ENCODE assay signal across 8 cellular contexts in genomic region chrX:136880452-136881013, GRCh38. TPM values are rescaled to one million over a fixed set of nuclear protein-coding genes. Genes with fewer than 3 reads are reported as not detected.
A peak's percentile ranks its signal among the peaks of the same experiment; 100 is the strongest.
DNase-seq lines count a peak whose midpoint lies in the region; ATAC-seq and TF ChIP-seq lines count a peak whose summit lies in the region.

TSS of gene RBMX (minus strand) at chrX:136880725. CDS start at chrX:136879427, 1,298 bp downstream.

- H3K4me2 ChIP-seq in DND-41 (ENCODE audit: insufficient read depth, low read length) (peak within 1 kb of the TSS; percentile 86), GM23248 (ENCODE audit: unreplicated experiment) (peak within 1 kb of the TSS; percentile 95), fibroblast of lung (ENCODE audit: extremely low read depth, insufficient read depth, low read length) (peak within 1 kb of the TSS; percentile 78)

- in situ Hi-C loops in GM23248 (cut with MboI) = no loop called here

- intact Hi-C loops in activated T-helper 1 cell treated with anti-CD3 and anti-CD28 coated beads, Interleukin-12 subunit alpha, Interleukin-12 subunit beta, Interleukin-2, Interleukin-4 antibody, amounts not matched to agents 30 ng/mL and 10 ng/mL and 1 ng/mL, durations not matched to agents 14 hours and 24 hours and 36 hours (cut with micrococcal nuclease) = loop anchor here (1.0 to 10.0 kb wide), 3 partner anchors 29 to 1356 kb away; partner anchors contain the start of gene INTS6L

- H3K27me3 Mint-ChIP-seq in activated T-helper 1 cell treated with anti-CD3 and anti-CD28 coated beads, Interleukin-12 subunit alpha, Interleukin-12 subunit beta, Interleukin-2, Interleukin-4 antibody, amounts not matched to agents 30 ng/mL and 10 ng/mL and 1 ng/mL, durations not matched to agents 14 hours and 24 hours and 36 hours (ENCODE audit: insufficient read depth) = no peaks in the 10 kb centered on the region
- no peaks in the 10 kb centered on the region for H3K27me3 Mint-ChIP-seq in naive thymus-derived CD8-positive, alpha-beta T cell

- POLR2A ChIA-PET in naive thymus-derived CD8-positive, alpha-beta T cell (lab: Charles Lee) = interaction anchor here (0.6 to 2.6 kb wide), 24 partner anchors 10 to 907 kb away, joined by 3 to 38 read pairs (median 4); partner anchors contain the start of genes ARHGEF6, HTATSF1 and MMGT1

- no peaks in the 10 kb centered on the region for H3K9me2 ChIP-seq in GM23248 (ENCODE audit: insufficient read depth)

- H4K20me1 ChIP-seq in DND-41 (ENCODE audit: insufficient read depth, low read length) (peaks cover 31% of the 10 kb centered on the region), GM23248 (ENCODE audit: insufficient read depth) (0 out of 2 replicates have a peak, but pooled peaks cover 2% of the 10 kb centered on the region), fibroblast of lung (ENCODE audit: control insufficient read depth, extremely low read depth, insufficient read depth, low read length) (no peaks in the 10 kb centered on the region)

- H3K4me3 Mint-ChIP-seq in activated T-helper 1 cell treated with anti-CD3 and anti-CD28 coated beads, Interleukin-12 subunit alpha, Interleukin-12 subunit beta, Interleukin-2, Interleukin-4 antibody, amounts not matched to agents 30 ng/mL and 10 ng/mL and 1 ng/mL, durations not matched to agents 14 hours and 24 hours and 36 hours = peak within 1 kb of the TSS; percentile 98
- H3K4me3 Mint-ChIP-seq in naive thymus-derived CD8-positive, alpha-beta T cell = peak within 1 kb of the TSS; percentile 87 to 99 (median 96)

- WGBS in GM23248 (ENCODE audit: low coverage in 1 of 2, low lambda C conversion rate in 2 of 2, missing lambda C conversion rate in 2 of 2), 2 experiments = 1 to 2% methylated on average over 28 to 32 of the region's 34 CpGs

- H3K4me1 Mint-ChIP-seq in activated T-helper 1 cell treated with anti-CD3 and anti-CD28 coated beads, Interleukin-12 subunit alpha, Interleukin-12 subunit beta, Interleukin-2, Interleukin-4 antibody, amounts not matched to agents 30 ng/mL and 10 ng/mL and 1 ng/mL, durations not matched to agents 14 hours and 24 hours and 36 hours (ENCODE audit: low read depth) = peaks cover 6% of the 10 kb centered on the region
- peaks cover 0 to 31% (median 10%) of the 10 kb centered on the region in 4 donors for H3K4me1 Mint-ChIP-seq in naive thymus-derived CD8-positive, alpha-beta T cell

- peaks cover 43% of the 10 kb centered on the region for H3K4me1 ChIP-seq in DND-41 (ENCODE audit: insufficient read depth, low read length)
- H3K4me1 ChIP-seq in GM23248 (ENCODE audit: insufficient read depth) = 0 out of 2 replicates have a peak, but pooled peaks cover 4% of the 10 kb centered on the region
- H3K4me1 ChIP-seq in fibroblast of lung (ENCODE audit: control insufficient read depth, extremely low read depth, insufficient read depth, low read length) = no peaks in the 10 kb centered on the region

- H3K79me2 ChIP-seq in DND-41 (ENCODE audit: insufficient read depth, low read length) = peaks cover 51% of the 10 kb centered on the region
- H3K79me2 ChIP-seq in GM23248 (ENCODE audit: insufficient read depth) = peaks cover 50% of the 10 kb centered on the region
- H3K79me2 ChIP-seq in fibroblast of lung (ENCODE audit: control insufficient read depth, insufficient read depth, low read length) = peaks cover 37% of the 10 kb centered on the region

- H3K9me3 ChIP-seq in DND-41 (ENCODE audit: insufficient read depth, low read length, severe bottlenecking) (no peaks in the 10 kb centered on the region), GM23248 (ENCODE audit: low read depth) (no peaks in the 10 kb centered on the region), fibroblast of lung (ENCODE audit: control insufficient read depth, insufficient read depth, low read depth, low read length) (no peaks in the 10 kb centered on the region)

- H3K27me3 ChIP-seq in DND-41 (ENCODE audit: insufficient read depth, low read length, poor library complexity) (no peaks in the 10 kb centered on the region), GM23248 (replicated peaks; ENCODE audit: insufficient read depth) (no peaks in the 10 kb centered on the region), fibroblast of lung (ENCODE audit: control insufficient read depth, insufficient read depth, low read length) (no peaks in the 10 kb centered on the region)

- TF ChIP-seq CTCF in DND-41 (IDR thresholded peaks at IDR 0.05; ENCODE audit: borderline replicate concordance, extremely low read depth, low read length, poor library complexity, severe bottlenecking) (no peak), fibroblast of lung (conservative IDR thresholded peaks at IDR 0.05 in 1 of 2, IDR thresholded peaks at IDR 0.05 in 1 of 2; ENCODE audit: low read depth in 1 of 2, low read length in 2 of 2) (no peak)

- H3K9ac ChIP-seq in DND-41 (ENCODE audit: low read depth, low read length) (peak within 1 kb of the TSS; percentile 98), GM23248 (peak within 1 kb of the TSS; percentile 99), fibroblast of lung (ENCODE audit: insufficient read depth, low read length) (peak within 1 kb of the TSS; percentile 85)

- H3K27ac ChIP-seq in DND-41 (ENCODE audit: low read length) = peak within 1 kb of the TSS; percentile 100
- H3K27ac ChIP-seq in GM23248 = peak within 1 kb of the TSS; percentile 90
- H3K27ac ChIP-seq in fibroblast of lung (ENCODE audit: insufficient read depth, low read length) = peak within 1 kb of the TSS; percentile 92

- H3K36me3 Mint-ChIP-seq in activated T-helper 1 cell treated with anti-CD3 and anti-CD28 coated beads, Interleukin-12 subunit alpha, Interleukin-12 subunit beta, Interleukin-2, Interleukin-4 antibody, amounts not matched to agents 30 ng/mL and 10 ng/mL and 1 ng/mL, durations not matched to agents 14 hours and 24 hours and 36 hours (ENCODE audit: low read depth) = peaks cover 28% of the 10 kb centered on the region
- H3K36me3 Mint-ChIP-seq in naive thymus-derived CD8-positive, alpha-beta T cell = peaks cover 6 to 33% (median 14%) of the 10 kb centered on the region in 3 donors

- peaks cover 45% of the 10 kb centered on the region for H3K36me3 ChIP-seq in DND-41 (ENCODE audit: insufficient read depth, low read length)
- H3K36me3 ChIP-seq in GM23248 (ENCODE audit: low read depth) = peaks cover 18% of the 10 kb centered on the region; the same call in 1 of the 2 replicates
- H3K36me3 ChIP-seq in fibroblast of lung (ENCODE audit: control insufficient read depth, insufficient read depth, low read length) = peaks cover 1% of the 10 kb centered on the region

- DNase-seq in DND-41 (peak; percentile 94), GM23248 (peak; percentile 89), Kasumi-1 (lab: John Stamatoyannopoulos, UW) (peak; percentile 89 to 93), RPMI7951 (ENCODE audit: low read depth) (peak; percentile 90), fibroblast of lung (ENCODE audit: low read depth in 2 of 2) (peak; percentile 91 to 97)
- peak; percentile 84 for DNase-seq in activated T-helper 1 cell treated with anti-CD3 and anti-CD28 coated beads, Interleukin-12 subunit alpha, Interleukin-12 subunit beta, Interleukin-2, Interleukin-4 antibody, amounts not matched to agents 30 ng/mL and 10 ng/mL and 1 ng/mL, durations not matched to agents 14 hours and 24 hours and 36 hours (ENCODE audit: low spot score)
- DNase-seq in naive thymus-derived CD8-positive, alpha-beta T cell = peak; percentile 73 to 96 (median 90)
- DNase-seq in stimulated activated naive CD4-positive, alpha-beta T cell (lab: John Stamatoyannopoulos, UW) = peak; percentile 85 to 91 (median 90)

- no peaks in the 10 kb centered on the region; the same call in 1 of the 2 replicates for H3F3A ChIP-seq in GM23248 (ENCODE audit: insufficient read depth)

- H3K4me3 ChIP-seq in DND-41 (ENCODE audit: low read depth in 1 of 2, low read length in 2 of 2) (peak within 1 kb of the TSS; percentile 93 to 96), GM23248 (peak within 1 kb of the TSS; percentile 85), fibroblast of lung (replicated peaks in 1 of 4; ENCODE audit: control extremely low read depth in 1 of 4, insufficient read depth in 1 of 4, low read depth in 3 of 4, low read length in 4 of 4) (peak within 1 kb of the TSS; percentile 56 to 100 (median 71))

- no peaks in the 10 kb centered on the region for H3K9me3 Mint-ChIP-seq in activated T-helper 1 cell treated with anti-CD3 and anti-CD28 coated beads, Interleukin-12 subunit alpha, Interleukin-12 subunit beta, Interleukin-2, Interleukin-4 antibody, amounts not matched to agents 30 ng/mL and 10 ng/mL and 1 ng/mL, durations not matched to agents 14 hours and 24 hours and 36 hours
- H3K9me3 Mint-ChIP-seq in naive thymus-derived CD8-positive, alpha-beta T cell = no peaks in the 10 kb centered on the region

- H3K27ac Mint-ChIP-seq in activated T-helper 1 cell treated with anti-CD3 and anti-CD28 coated beads, Interleukin-12 subunit alpha, Interleukin-12 subunit beta, Interleukin-2, Interleukin-4 antibody, amounts not matched to agents 30 ng/mL and 10 ng/mL and 1 ng/mL, durations not matched to agents 14 hours and 24 hours and 36 hours = peak within 1 kb of the TSS; percentile 99
- peak within 1 kb of the TSS; percentile 98 to 99 (median 99) for H3K27ac Mint-ChIP-seq in naive thymus-derived CD8-positive, alpha-beta T cell

- ATAC-seq in DND-41 (ENCODE audit: insufficient read depth, low read depth) = peak; percentile 90
- peak; percentile 84 to 87 for ATAC-seq in naive thymus-derived CD8-positive, alpha-beta T cell

- H2AFZ ChIP-seq in DND-41 (ENCODE audit: low read depth, low read length) (peak within 1 kb of the TSS; percentile 59), GM23248 (peak within 1 kb of the TSS; percentile 98), fibroblast of lung (ENCODE audit: low read length) (peak within 1 kb of the TSS; percentile 60)

RNA-seq across cellular contexts. Expression of gene RBMX, which starts in this region (rescaled TPM):
- 217 and 254 TPM in 2 replicates for total RNA-seq in GM23248 (2014; rRNA removed; shearing (Covaris generic))
- polyA plus RNA-seq in GM23248 (2016; fragmentation: Nextera tagmentation; extraction: Ambion mirVana) (78.2 and 82.5 TPM in 2 replicates), fibroblast of lung (159 and 223 TPM in 2 replicates)
- total RNA-seq in RPMI7951 (2014; rRNA removed; shearing (Covaris generic)) = 273 and 308 TPM in 2 replicates
- total RNA-seq in activated T-helper 1 cell treated with anti-CD3 and anti-CD28 coated beads, Interleukin-12 subunit alpha, Interleukin-12 subunit beta, Interleukin-2, Interleukin-4 antibody, amounts not matched to agents 30 ng/mL and 10 ng/mL and 1 ng/mL, durations not matched to agents 14 hours and 24 hours and 36 hours = 308 and 327 TPM in 2 replicates
- total RNA-seq in fibroblast of lung = 121 and 139 TPM in 2 replicates
- 128 and 178 TPM in 2 replicates for polyA plus RNA-seq in fibroblast of lung (2012)
- 70.1 and 74.8 TPM in 2 replicates for polyA minus RNA-seq in fibroblast of lung (ENCODE audit: low replicate concordance)
- 100 to 1,000 TPM; 261 to 285 TPM for total RNA-seq in naive thymus-derived CD8-positive, alpha-beta T cell
- polyA plus RNA-seq in naive thymus-derived CD8-positive, alpha-beta T cell = 100 to 1,000 TPM; 160 to 207 (median 169) TPM

Comparison
In these comparisons a context has a peak if more than half of its experiments do, and no peak if none do; other contexts are left out.
1. Peak in every context shown above with its lines: DNase-seq, ATAC-seq, H3K4me3 ChIP-seq and H3K27ac ChIP-seq.